In genomic region chr4:75533926-75534325, GRCh38 we compare ENCODE assay signal across 6 cellular contexts. TPM values are rescaled to one million over a fixed set of nuclear protein-coding genes. Genes with fewer than 3 reads are reported as not detected.
"Had no signal": no experiment of that assay in that cellular context is flagged by ENCODE, and none has a peak within 500 bp of the region (broad histone marks: within the 10 kb centered on the region; RNA-seq: fewer than 3 reads in every experiment).

No MANE protein-coding gene starts in this region.

RNA-seq across cellular contexts. Expression of gene ODAPH, which starts 21.9 kb away (rescaled TPM):
- total RNA-seq: activated B cell treated with CpG ODN at 0.5 μM for 24 hours; activated CD4-positive, alpha-beta T cell treated with anti-CD3 and anti-CD28 coated beads for 36 hours; activated CD8-positive, alpha-beta memory T cell treated with anti-CD3 and anti-CD28 coated beads for 36 hours; activated CD8-positive, alpha-beta T cell treated with anti-CD3 and anti-CD28 coated beads for 36 hours; activated CD8-positive, alpha-beta T cell treated with anti-CD3 and anti-CD28 coated beads, Interleukin-2, amount 10 ng/mL, durations not matched to agents 7 days and 5 days; WTC11 had no signal
